In the genomic region with DNA sequence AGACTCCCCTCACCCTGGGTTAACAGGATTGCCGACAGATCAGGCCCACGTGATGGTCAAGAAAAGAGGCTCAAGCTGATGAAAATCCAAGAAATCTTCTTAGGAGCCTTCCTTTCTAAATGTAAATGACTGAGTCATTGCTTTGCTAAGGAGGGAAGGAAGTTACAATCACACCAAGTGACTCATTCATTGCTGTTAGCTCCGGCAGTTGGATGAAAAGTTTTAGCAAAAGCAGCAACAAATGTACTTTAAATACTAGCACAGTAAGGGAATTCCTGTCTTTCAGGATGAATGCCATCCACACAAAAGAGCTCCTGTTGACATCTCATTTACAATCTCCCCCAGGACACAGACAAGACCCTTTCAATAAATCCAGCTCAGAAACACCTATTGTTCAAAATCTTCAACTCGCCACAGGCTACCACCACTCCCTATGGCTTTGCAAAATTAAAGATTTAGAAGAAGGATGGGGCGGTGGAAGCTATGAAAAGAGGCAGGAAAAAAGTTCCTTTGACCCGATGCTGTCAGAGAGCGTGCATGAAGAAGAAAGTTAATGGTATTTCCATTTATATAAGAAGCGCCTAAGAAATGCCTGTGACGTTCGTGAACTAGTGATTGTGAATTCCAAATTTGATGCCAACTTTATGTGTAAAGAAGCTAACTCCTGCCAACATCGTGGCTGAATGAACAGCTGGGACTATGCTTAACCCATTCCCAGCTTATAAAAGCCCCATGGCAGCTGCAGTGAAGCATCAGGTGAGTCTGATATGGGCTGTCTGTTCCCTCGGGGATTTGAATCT, we compare ENCODE assay signal across 8 cellular contexts.
DNase-seq lines count a peak whose midpoint lies in the region; ATAC-seq and TF ChIP-seq lines count a peak whose summit lies in the region.

No MANE protein-coding gene starts in this region.

- H3K36me3 Mint-ChIP-seq in Caco-2 (ENCODE audit: insufficient read depth, unreplicated experiment): no peaks in the 10 kb centered on the region

- H3K27ac ChIP-seq in coronary artery: peak overlapping the region; percentile 86 to 90
- H3K27ac ChIP-seq in stomach smooth muscle (ENCODE audit: low read length): peak overlapping the region; percentile 73

- BruUV-seq in Caco-2 (replicated peaks; lab: Mats Ljungman, UMichigan): TSS peak; percentile 71

- POLR2A ChIA-PET in Caco-2 (lab: Charles Lee): interaction anchor here (0.8 to 2.6 kb wide), 14 partner anchors 9 to 356 kb away, joined by 3 to 82 read pairs (median 13); partner anchors contain the start of genes MYL12A and TGIF1

- ATAC-seq in HG03442 (IDR thresholded peaks at IDR 0.05; ENCODE audit: unreplicated experiment): peak; percentile 29
- ATAC-seq in HG02981 (IDR thresholded peaks at IDR 0.05; ENCODE audit: unreplicated experiment): no peak

- H3K4me3 Mint-ChIP-seq in Caco-2 (ENCODE audit: unreplicated experiment): no peak overlapping the region

- no peaks in the 10 kb centered on the region for H3K27me3 Mint-ChIP-seq in Caco-2 (ENCODE audit: insufficient read depth, unreplicated experiment)

- H3K27ac Mint-ChIP-seq in Caco-2 (ENCODE audit: unreplicated experiment): no peak overlapping the region

- H3K27me3 ChIP-seq in Caco-2 (replicated peaks; ENCODE audit: control insufficient read depth, insufficient read depth, low read length) (no peaks in the 10 kb centered on the region), kidney epithelial cell (ENCODE audit: control insufficient read depth, insufficient read depth, low read length) (no peaks in the 10 kb centered on the region), stomach smooth muscle (ENCODE audit: control insufficient read depth in 1 of 2, insufficient read depth in 2 of 2, low read length in 2 of 2) (no peaks in the 10 kb centered on the region)

- H3K9me3 ChIP-seq in Caco-2: no peaks in the 10 kb centered on the region
- no peaks in the 10 kb centered on the region for H3K9me3 ChIP-seq in stomach smooth muscle (ENCODE audit: control insufficient read depth in 2 of 2, low read length in 2 of 2)

- no peak for TF ChIP-seq CTCF in Caco-2 (IDR thresholded peaks at IDR 0.05; ENCODE audit: insufficient read depth in 1 of 2, low read depth in 1 of 2, low read length in 1 of 2, severe bottlenecking in 1 of 2, unreplicated experiment in 1 of 2)
- TF ChIP-seq CTCF in coronary artery (IDR thresholded peaks at IDR 0.05): no peak
- TF ChIP-seq CTCF in kidney epithelial cell (IDR thresholded peaks at IDR 0.05; ENCODE audit: insufficient read depth, low read length, poor library complexity, severe bottlenecking): no peak

- H3K9me3 Mint-ChIP-seq in Caco-2 (ENCODE audit: unreplicated experiment): no peaks in the 10 kb centered on the region

- H3K4me1 ChIP-seq in Caco-2 (peaks cover 29% of the 10 kb centered on the region), stomach smooth muscle (ENCODE audit: control insufficient read depth, insufficient read depth, low read length) (peaks cover 8% of the 10 kb centered on the region)

- CTCF ChIA-PET in Caco-2 (lab: Charles Lee): interaction anchor here (0.6 to 3.0 kb wide), 12 partner anchors 9 to 228 kb away, joined by 3 to 52 read pairs (median 4); no protein-coding TSS in a partner anchor

- peak overlapping the region; percentile 50 for H3K4me3 ChIP-seq in Caco-2 (ENCODE audit: low read depth, low read length)
- H3K4me3 ChIP-seq in coronary artery: peak overlapping the region; percentile 67
- peak overlapping the region; percentile 41 for H3K4me3 ChIP-seq in kidney epithelial cell (ENCODE audit: low read depth, low read length)
- peak overlapping the region; percentile 65 to 81 for H3K4me3 ChIP-seq in stomach smooth muscle (ENCODE audit: low read length in 2 of 2)

- no peaks in the 10 kb centered on the region for H3K36me3 ChIP-seq in Caco-2 (ENCODE audit: control insufficient read depth, insufficient read depth, low read length)
- H3K36me3 ChIP-seq in kidney epithelial cell (ENCODE audit: control insufficient read depth, insufficient read depth, low read length): no peaks in the 10 kb centered on the region
- no peaks in the 10 kb centered on the region for H3K36me3 ChIP-seq in stomach smooth muscle (ENCODE audit: control insufficient read depth in 2 of 2, insufficient read depth in 2 of 2, low read length in 2 of 2)

- H3K9ac ChIP-seq in stomach smooth muscle (ENCODE audit: low read length in 2 of 2): peak overlapping the region; percentile 69 to 85

- intact Hi-C loops in Caco-2 (cut with micrococcal nuclease; ENCODE audit: unreplicated experiment): loop anchor here (1.0 to 2.0 kb wide), 9 partner anchors 9 to 347 kb away; partner anchors contain the start of gene MYL12B

- peaks cover 8% of the 10 kb centered on the region for H3K4me1 Mint-ChIP-seq in Caco-2 (ENCODE audit: low read depth, unreplicated experiment)

- DNase-seq in Caco-2 (peak in 1 of 2 experiments; percentile 88), RKO (ENCODE audit: low spot score) (peak; percentile 99), coronary artery (ENCODE audit: low spot score) (no peak), kidney epithelial cell (ENCODE audit: low read depth) (peak; percentile 98), NCI-H2029 treated with DMSO at 0.1 percent for 48 hours (lab: John Stamatoyannopoulos, UW) (no peak)

Comparison
In these comparisons a context has a peak if more than half of its experiments do, and no peak if none do; other contexts are left out.
1. DNase-seq: peak in RKO (single experiment) and kidney epithelial cell (single experiment); none in coronary artery (single experiment) and NCI-H2029 treated with DMSO at 0.1 percent for 48 hours (single experiment).
2. Peak in every context shown above with its lines, with median percentiles within 50 percentile points of each other: H3K4me3 ChIP-seq.